2 cellular contexts compared by ENCODE assay signal in the genomic region with DNA sequence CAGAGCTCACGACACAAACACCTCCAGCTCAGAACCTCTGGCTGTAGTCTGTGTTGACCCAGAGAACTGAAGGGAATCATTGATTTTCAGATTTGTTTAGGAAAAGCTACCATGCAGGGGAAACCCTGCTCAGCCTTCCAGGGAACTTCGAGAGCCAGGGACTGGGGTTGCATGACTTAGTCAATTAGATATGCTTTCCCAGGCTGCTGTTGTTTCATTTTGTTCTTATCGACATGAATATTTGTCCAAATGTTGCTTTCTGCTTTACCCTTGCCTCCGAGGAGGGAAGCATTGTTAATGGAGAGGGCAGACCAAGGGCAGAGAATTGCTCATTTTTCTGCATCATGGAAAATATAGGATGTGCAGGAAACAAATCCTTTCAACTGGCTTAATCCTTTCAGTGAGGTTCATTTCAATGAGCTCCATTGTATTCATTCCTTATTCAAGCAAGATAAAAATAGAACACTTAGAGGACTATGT.
TF ChIP-seq lines count a peak whose summit lies in the region.

No MANE protein-coding gene starts in this region.

TF ChIP-seq in H1, 55 proteins besides CTCF, POLR2A, EP300 and RAD21:
- no peak for TF ChIP-seq CTBP2 (IDR thresholded peaks at IDR 0.05; ENCODE audit: borderline replicate concordance, insufficient read depth, insufficient read length, low read length)
- TF ChIP-seq SP2 (IDR thresholded peaks at IDR 0.05; ENCODE audit: low read length) = no peak
- TF ChIP-seq ASH2L (IDR thresholded peaks at IDR 0.05; ENCODE audit: low read length) = no peak

TF ChIP-seq in GM12891, 5 proteins besides CTCF, POLR2A, EP300 and RAD21:
- no peak for TF ChIP-seq TAF1 (IDR thresholded peaks at IDR 0.05; ENCODE audit: low read depth, low read length)
- TF ChIP-seq SPI1 (IDR thresholded peaks at IDR 0.05; ENCODE audit: low read depth, low read length) = no peak
- no peak for TF ChIP-seq PAX5 (IDR thresholded peaks at IDR 0.05; ENCODE audit: insufficient read depth, low read length, severe bottlenecking)
- no peak for TF ChIP-seq POU2F2 (IDR thresholded peaks at IDR 0.05; ENCODE audit: low read depth, low read length)
- TF ChIP-seq POLR2AphosphoS5 (IDR thresholded peaks at IDR 0.05; ENCODE audit: low read depth, low read length) = no peak
TF ChIP-seq in GM12891: peak in this region for 0.
